In the genomic region with DNA sequence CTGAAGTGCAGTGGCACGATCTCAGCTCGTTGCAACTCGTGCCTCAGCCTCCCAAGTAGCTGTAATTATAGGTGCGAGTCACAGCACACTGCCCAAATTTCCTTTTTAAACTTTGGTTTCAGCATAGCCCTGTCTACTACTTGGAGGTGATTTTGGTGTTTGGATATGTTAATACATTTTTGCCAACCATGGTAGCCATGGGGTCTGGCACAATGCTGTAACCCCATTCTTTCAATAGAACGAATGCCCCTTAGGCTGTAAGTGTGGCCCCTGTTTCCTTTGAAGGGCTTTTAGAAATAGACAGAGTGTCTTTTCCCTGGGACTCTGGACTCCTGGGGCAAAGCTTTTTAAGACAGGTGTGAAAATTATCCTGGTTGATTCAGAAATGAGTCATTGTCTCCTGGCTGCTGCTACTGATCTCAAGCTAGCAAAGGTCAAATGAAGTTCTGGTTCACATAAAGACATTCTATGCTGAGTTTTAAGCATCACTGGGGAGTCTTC, we compare ENCODE assay signal across 1 cellular context.
TF ChIP-seq lines count a peak whose summit lies in the region.

No MANE protein-coding gene starts in this region.

TF ChIP-seq in IMR-90, 13 proteins besides CTCF, POLR2A, EP300 and RAD21 (continued from another document):
- no peak for TF ChIP-seq CEBPB (IDR thresholded peaks at IDR 0.05; ENCODE audit: low read depth, low read length)
- TF ChIP-seq CHD1 (IDR thresholded peaks at IDR 0.05; ENCODE audit: low read depth, low read length), result no peak
- TF ChIP-seq FOS (IDR thresholded peaks at IDR 0.05; ENCODE audit: low read depth, low read length), result no peak
- TF ChIP-seq RCOR1 (IDR thresholded peaks at IDR 0.05; ENCODE audit: insufficient replicate concordance, low read length), result no peak
- TF ChIP-seq, protein P1, sequence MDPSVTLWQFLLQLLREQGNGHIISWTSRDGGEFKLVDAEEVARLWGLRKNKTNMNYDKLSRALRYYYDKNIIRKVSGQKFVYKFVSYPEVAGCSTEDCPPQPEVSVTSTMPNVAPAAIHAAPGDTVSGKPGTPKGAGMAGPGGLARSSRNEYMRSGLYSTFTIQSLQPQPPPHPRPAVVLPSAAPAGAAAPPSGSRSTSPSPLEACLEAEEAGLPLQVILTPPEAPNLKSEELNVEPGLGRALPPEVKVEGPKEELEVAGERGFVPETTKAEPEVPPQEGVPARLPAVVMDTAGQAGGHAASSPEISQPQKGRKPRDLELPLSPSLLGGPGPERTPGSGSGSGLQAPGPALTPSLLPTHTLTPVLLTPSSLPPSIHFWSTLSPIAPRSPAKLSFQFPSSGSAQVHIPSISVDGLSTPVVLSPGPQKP (IDR thresholded peaks at IDR 0.05; ENCODE audit: borderline replicate concordance, low read depth, low read length), result no peak
- no peak for TF ChIP-seq NFE2L2 (IDR thresholded peaks at IDR 0.05; ENCODE audit: low read depth, low read length)
